ENCODE assay signal across 1 cellular context in genomic region chr17:44738214-44738906, GRCh38.
TF ChIP-seq lines count a peak whose summit lies in the region.

No MANE protein-coding gene starts in this region.

TF ChIP-seq in GM12878, 131 proteins besides CTCF, POLR2A, EP300 and RAD21 (continued from another document):
- TF ChIP-seq E4F1 (IDR thresholded peaks at IDR 0.05; ENCODE audit: borderline replicate concordance, partially characterized antibody) (no peak), SRF (IDR thresholded peaks at IDR 0.05; ENCODE audit: low read depth in 2 of 2, low read length in 2 of 2) (no peak), BCL11A (IDR thresholded peaks at IDR 0.05; ENCODE audit: low read depth, low read length) (no peak), PML (IDR thresholded peaks at IDR 0.05; ENCODE audit: low read length) (no peak), RUNX3 (IDR thresholded peaks at IDR 0.05; ENCODE audit: low read length) (peak; percentile 20; the same call in 1 of the 2 replicates), PKNOX1 (IDR thresholded peaks at IDR 0.05) (peak; percentile 51; the same call in 1 of the 2 replicates), NR2C2 (IDR thresholded peaks at IDR 0.05; ENCODE audit: borderline replicate concordance, control insufficient read depth, insufficient read length, low read depth) (no peak), SPI1 (IDR thresholded peaks at IDR 0.05; ENCODE audit: borderline replicate concordance, insufficient read depth, low read depth, low read length) (peak; percentile 76), CREB1 (IDR thresholded peaks at IDR 0.05; ENCODE audit: low read depth) (0 out of 2 replicates have a peak, but pooled peaks have one; percentile 24), SMAD5 (IDR thresholded peaks at IDR 0.05; ENCODE audit: low read depth) (no peak)
